9 cellular contexts compared by ENCODE assay signal in genomic region chr5:172178301-172179031, GRCh38. TPM values are rescaled to one million over a fixed set of nuclear protein-coding genes. Genes with fewer than 3 reads are reported as not detected.
A peak's percentile ranks its signal among the peaks of the same experiment; 100 is the strongest.
DNase-seq lines count a peak whose midpoint lies in the region; ATAC-seq and TF ChIP-seq lines count a peak whose summit lies in the region.
"Had no signal": no experiment of that assay in that cellular context is flagged by ENCODE, and none has a peak within 500 bp of the region (broad histone marks: within the 10 kb centered on the region; RNA-seq: fewer than 3 reads in every experiment).

No MANE protein-coding gene starts in this region.

- ATAC-seq in Right ventricle myocardium superior (ENCODE audit: poor library complexity) (no peak), GM18505 (IDR thresholded peaks at IDR 0.05; ENCODE audit: unreplicated experiment) (no peak)

- H3K27ac ChIP-seq in cardiac muscle cell (peak overlapping the region; percentile 48), subcutaneous abdominal adipose tissue (ENCODE audit: low read depth, low read length) (peak overlapping the region; percentile 69)

- no peaks in the 10 kb centered on the region for H3K9me3 ChIP-seq in cardiac muscle cell (ENCODE audit: low read depth)
- H3K9me3 ChIP-seq in subcutaneous abdominal adipose tissue (ENCODE audit: control insufficient read depth in 5 of 5, low read length in 5 of 5): no peaks in the 10 kb centered on the region

- H3K36me3 ChIP-seq in cardiac muscle cell: no peaks in the 10 kb centered on the region
- peaks cover 0 to 3% (median 0%) of the 10 kb centered on the region in 5 donors for H3K36me3 ChIP-seq in subcutaneous abdominal adipose tissue (ENCODE audit: control insufficient read depth in 5 of 5, insufficient read depth in 5 of 5, low read length in 5 of 5)

- DNase-seq in cardiac muscle cell (ENCODE audit: low read depth in 1 of 2, low spot score in 1 of 2) (no peak), Right ventricle myocardium superior (no peak), glomerular visceral epithelial cell (ENCODE audit: extremely low spot score) (peak; percentile 25), NAMALWA (ENCODE audit: low spot score) (no peak)
- peak; percentile 22 for DNase-seq in activated CD4-positive, alpha-beta T cell treated with anti-CD3 and anti-CD28 coated beads, Interleukin-2, amount 50 U/mL, for 1 hour
- no peak for DNase-seq in stimulated activated CD4-positive, alpha-beta T cell treated with anti-CD3 and anti-CD28 coated beads, Interleukin-12 subunit alpha, Interleukin-12 subunit beta, amount 100 ng/mL, for 4 hours

- no peak for TF ChIP-seq CTCF in cardiac muscle cell (IDR thresholded peaks at IDR 0.05; ENCODE audit: low read depth, low read length)

- H3K4me1 ChIP-seq in cardiac muscle cell (ENCODE audit: low read depth) (peaks cover 13% of the 10 kb centered on the region), subcutaneous abdominal adipose tissue (ENCODE audit: control insufficient read depth in 5 of 5, insufficient read depth in 5 of 5, low read length in 5 of 5) (peaks cover 14 to 68% (median 40%) of the 10 kb centered on the region in 5 donors)

- no peak for TF ChIP-seq POLR2A in GM18505 (IDR thresholded peaks at IDR 0.05; ENCODE audit: borderline replicate concordance, extremely low read depth, insufficient read depth, insufficient read length)

- intact Hi-C loops in Right ventricle myocardium superior (cut with DNase I): no loop called here

- H3K4me3 ChIP-seq in cardiac muscle cell (no peak overlapping the region), subcutaneous abdominal adipose tissue (ENCODE audit: low read depth in 1 of 5, low read length in 5 of 5) (peak overlapping the region in 3 of 5 donors; percentile 2 to 50 (median 39))

- no peaks in the 10 kb centered on the region for H3K27me3 ChIP-seq in cardiac muscle cell
- no peaks in the 10 kb centered on the region for H3K27me3 ChIP-seq in subcutaneous abdominal adipose tissue (ENCODE audit: control insufficient read depth in 5 of 5, insufficient read depth in 4 of 5, low read length in 5 of 5)

- H3K9ac ChIP-seq in subcutaneous abdominal adipose tissue (ENCODE audit: low read length in 5 of 5): peak overlapping the region in 1 of 5 donors; percentile 51

RNA-seq across cellular contexts. Expression of gene STK10, which starts 9.6 kb away (rescaled TPM):
- total RNA-seq in cardiac muscle cell (7.6 and 16.4 TPM in 2 replicates), Right ventricle myocardium superior (8.8 TPM)
- polyA plus RNA-seq in cardiac muscle cell: 8.3 and 10.8 TPM in 2 replicates

RNA-seq across cellular contexts. Expression of gene EFCAB9, which starts 15.5 kb away (rescaled TPM):
- total RNA-seq in cardiac muscle cell (not detected in 2 replicates), Right ventricle myocardium superior (not detected)
- not detected in 2 replicates for polyA plus RNA-seq in cardiac muscle cell
- polyA plus RNA-seq: esophagus had no signal

Comparison
In these comparisons a context has a peak if more than half of its experiments do, and no peak if none do; other contexts are left out.
1. DNase-seq: peak in activated CD4-positive, alpha-beta T cell treated with anti-CD3 and anti-CD28 coated beads, Interleukin-2, amount 50 U/mL, for 1 hour (single experiment) and glomerular visceral epithelial cell (single experiment); none in cardiac muscle cell (0 of 2), Right ventricle myocardium superior (single experiment), NAMALWA (single experiment) and stimulated activated CD4-positive, alpha-beta T cell treated with anti-CD3 and anti-CD28 coated beads, Interleukin-12 subunit alpha, Interleukin-12 subunit beta, amount 100 ng/mL, for 4 hours (single experiment).